ENCODE assay signal across 1 cellular context in genomic region chr14:103136388-103137271, GRCh38.
A peak's percentile ranks its signal among the peaks of the same experiment; 100 is the strongest.
TF ChIP-seq lines count a peak whose summit lies in the region.

No MANE protein-coding gene starts in this region.

TF ChIP-seq in IMR-90, 13 proteins besides CTCF, POLR2A, EP300 and RAD21:
- TF ChIP-seq NFE2L2 (IDR thresholded peaks at IDR 0.05; ENCODE audit: low read depth, low read length) (peak; percentile 65; the same call in 1 of the 2 replicates), MAFK (IDR thresholded peaks at IDR 0.05; ENCODE audit: low read depth, low read length) (peak; percentile 95), MAZ (IDR thresholded peaks at IDR 0.05; ENCODE audit: borderline replicate concordance, low read depth, low read length) (peak; percentile 55; the same call in 1 of the 2 replicates), RCOR1 (IDR thresholded peaks at IDR 0.05; ENCODE audit: insufficient replicate concordance, low read length) (no peak), USF2 (IDR thresholded peaks at IDR 0.05; ENCODE audit: low read depth, low read length) (no peak), FOS (IDR thresholded peaks at IDR 0.05; ENCODE audit: low read depth, low read length) (peak; percentile 55), CEBPB (IDR thresholded peaks at IDR 0.05; ENCODE audit: low read depth, low read length) (no peak), SMC3 (IDR thresholded peaks at IDR 0.05; ENCODE audit: low read depth, low read length) (no peak), CHD1 (IDR thresholded peaks at IDR 0.05; ENCODE audit: low read depth, low read length) (no peak)
